8 cellular contexts compared by ENCODE assay signal in genomic region chr12:6375269-6376078, GRCh38. TPM values are rescaled to one million over a fixed set of nuclear protein-coding genes. Genes with fewer than 3 reads are reported as not detected.
DNase-seq lines count a peak whose midpoint lies in the region; ATAC-seq and TF ChIP-seq lines count a peak whose summit lies in the region.

TSS of gene SCNN1A (minus strand) at chr12:6375563. CDS start at chr12:6374783, 780 bp downstream.

- no peaks in the 10 kb centered on the region for H3K9me3 Mint-ChIP-seq in CD8-positive, alpha-beta T cell
- H3K9me3 Mint-ChIP-seq in nephron progenitor cell = no peaks in the 10 kb centered on the region

- no peak within 1 kb of the TSS for H3K4me3 ChIP-seq in CD8-positive, alpha-beta T cell (ENCODE audit: low read depth, low read length)

- no peak within 1 kb of the TSS for H3K27ac ChIP-seq in CD8-positive, alpha-beta T cell (ENCODE audit: low read depth, low read length)

- peaks cover 36% of the 10 kb centered on the region for H3K4me1 Mint-ChIP-seq in CD8-positive, alpha-beta T cell (ENCODE audit: low read depth)
- peaks cover 82% of the 10 kb centered on the region for H3K4me1 Mint-ChIP-seq in nephron progenitor cell

- peaks cover 21% of the 10 kb centered on the region for H3K4me1 ChIP-seq in CD8-positive, alpha-beta T cell (ENCODE audit: insufficient read depth, low read length)

- DNase-seq in CD8-positive, alpha-beta T cell = no peak
- DNase-seq in NCI-H2081 treated with DMSO at 0.1 percent for 48 hours (lab: John Stamatoyannopoulos, UW) (peak; percentile 35), cortex of kidney (lab: John Stamatoyannopoulos, UW) (peak; percentile 50), nephron progenitor cell (no peak), middle frontal gyrus (ENCODE audit: extremely low spot score, low spot score) (no peak), OCI-M1 (lab: John Stamatoyannopoulos, UW) (no peak), NCI-H82 treated with DMSO at 0.1 percent for 48 hours (lab: John Stamatoyannopoulos, UW; ENCODE audit: unreplicated experiment) (no peak)

- no peaks in the 10 kb centered on the region for H3K36me3 Mint-ChIP-seq in CD8-positive, alpha-beta T cell
- H3K36me3 Mint-ChIP-seq in nephron progenitor cell (ENCODE audit: low read depth) = no peaks in the 10 kb centered on the region

- no peaks in the 10 kb centered on the region for H3K9me3 ChIP-seq in CD8-positive, alpha-beta T cell (ENCODE audit: low read length)

- no peaks in the 10 kb centered on the region for H3K27me3 ChIP-seq in CD8-positive, alpha-beta T cell (ENCODE audit: insufficient read depth, low read length)

- H3K27me3 Mint-ChIP-seq in CD8-positive, alpha-beta T cell (ENCODE audit: low read depth) = no peaks in the 10 kb centered on the region
- peaks cover 45% of the 10 kb centered on the region for H3K27me3 Mint-ChIP-seq in nephron progenitor cell (ENCODE audit: low read depth, poor library complexity)

- POLR2A ChIA-PET in CD8-positive, alpha-beta T cell (lab: Charles Lee) = interaction anchor here (0.7 kb wide), 1 partner anchor 378 kb away, joined by 3 read pairs; no protein-coding TSS in a partner anchor

- peak within 1 kb of the TSS; percentile 71 for H3K4me3 Mint-ChIP-seq in CD8-positive, alpha-beta T cell
- H3K4me3 Mint-ChIP-seq in nephron progenitor cell = peak within 1 kb of the TSS; percentile 62

- CTCF ChIA-PET in CD8-positive, alpha-beta T cell (lab: Charles Lee) = interaction anchor here (1.6 kb wide), 1 partner anchor 40 kb away, joined by 5 read pairs; no protein-coding TSS in a partner anchor

- H3K36me3 ChIP-seq in CD8-positive, alpha-beta T cell (ENCODE audit: insufficient read depth, low read length) = no peaks in the 10 kb centered on the region

- ATAC-seq in CD8-positive, alpha-beta T cell = no peak
- no peak for ATAC-seq in GM21381 (IDR thresholded peaks at IDR 0.05; ENCODE audit: unreplicated experiment)

- peak within 1 kb of the TSS; percentile 76 for H3K27ac Mint-ChIP-seq in CD8-positive, alpha-beta T cell
- no peak within 1 kb of the TSS for H3K27ac Mint-ChIP-seq in nephron progenitor cell

- TF ChIP-seq CTCF in CD8-positive, alpha-beta T cell (IDR thresholded peaks at IDR 0.05) = no peak
- TF ChIP-seq CTCF in nephron progenitor cell (IDR thresholded peaks at IDR 0.05) = no peak

- intact Hi-C loops in CD8-positive, alpha-beta T cell (cut with DNase I, micrococcal nuclease) = no loop called here

RNA-seq across cellular contexts. Expression of gene SCNN1A, which starts in this region (rescaled TPM):
- 1 to 10 TPM in 1 of 2 experiments, under 1 TPM in 1; 0.50 to 1.1 TPM for total RNA-seq in CD8-positive, alpha-beta T cell

Comparison
In these comparisons a context has a peak if more than half of its experiments do, and no peak if none do; other contexts are left out.
1. DNase-seq: peak in NCI-H2081 treated with DMSO at 0.1 percent for 48 hours (single experiment) and cortex of kidney (single experiment); none in CD8-positive, alpha-beta T cell (0 of 7), nephron progenitor cell (single experiment), middle frontal gyrus (single experiment), OCI-M1 (single experiment) and NCI-H82 treated with DMSO at 0.1 percent for 48 hours (single experiment).